ENCODE assay signal across 1 cellular context in the genomic region with DNA sequence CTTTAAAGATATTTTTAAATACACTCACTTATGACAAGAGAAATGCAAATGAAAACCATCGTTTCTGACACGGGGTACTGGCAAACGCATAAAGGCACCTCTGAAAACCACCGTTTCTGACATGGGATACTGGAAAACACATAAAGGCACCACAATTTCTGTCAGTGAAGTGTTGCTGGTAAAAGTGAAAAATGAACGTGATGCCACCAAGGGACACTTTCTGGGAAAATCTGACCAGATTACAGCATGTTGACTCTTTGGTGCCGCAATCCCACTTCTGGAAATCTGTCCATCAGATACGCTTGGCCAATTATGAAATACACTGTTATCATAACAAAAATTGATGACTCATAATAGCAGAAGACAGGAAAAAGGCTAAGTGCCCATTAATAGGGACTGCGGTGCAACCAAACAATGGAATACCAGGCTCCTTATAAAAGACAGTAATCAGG.
A peak's percentile ranks its signal among the peaks of the same experiment; 100 is the strongest.
TF ChIP-seq lines count a peak whose summit lies in the region.

No MANE protein-coding gene starts in this region.

TF ChIP-seq in A549, 52 proteins besides CTCF, POLR2A, EP300 and RAD21 (continued from another document):
- TF ChIP-seq, protein P1, sequence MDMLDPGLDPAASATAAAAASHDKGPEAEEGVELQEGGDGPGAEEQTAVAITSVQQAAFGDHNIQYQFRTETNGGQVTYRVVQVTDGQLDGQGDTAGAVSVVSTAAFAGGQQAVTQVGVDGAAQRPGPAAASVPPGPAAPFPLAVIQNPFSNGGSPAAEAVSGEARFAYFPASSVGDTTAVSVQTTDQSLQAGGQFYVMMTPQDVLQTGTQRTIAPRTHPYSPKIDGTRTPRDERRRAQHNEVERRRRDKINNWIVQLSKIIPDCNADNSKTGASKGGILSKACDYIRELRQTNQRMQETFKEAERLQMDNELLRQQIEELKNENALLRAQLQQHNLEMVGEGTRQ (IDR thresholded peaks at IDR 0.05), result no peak
- no peak for TF ChIP-seq NPAS2 (CRISPR knock-in tag; IDR thresholded peaks at IDR 0.05; ENCODE audit: borderline replicate concordance)
- TF ChIP-seq NR3C1 (IDR thresholded peaks at IDR 0.05), result no peak
- TF ChIP-seq, protein P2, sequence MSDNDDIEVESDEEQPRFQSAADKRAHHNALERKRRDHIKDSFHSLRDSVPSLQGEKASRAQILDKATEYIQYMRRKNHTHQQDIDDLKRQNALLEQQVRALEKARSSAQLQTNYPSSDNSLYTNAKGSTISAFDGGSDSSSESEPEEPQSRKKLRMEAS (IDR thresholded peaks at IDR 0.05), result no peak
- TF ChIP-seq TFCP2L1 (CRISPR knock-in tag; IDR thresholded peaks at IDR 0.05), result no peak
- TF ChIP-seq MAFK (IDR thresholded peaks at IDR 0.05; ENCODE audit: partially characterized antibody), result peak; percentile 74
- TF ChIP-seq JUN (IDR thresholded peaks at IDR 0.05), result no peak
- no peak for TF ChIP-seq SMC3 (IDR thresholded peaks at IDR 0.05)
- TF ChIP-seq, protein P3, sequence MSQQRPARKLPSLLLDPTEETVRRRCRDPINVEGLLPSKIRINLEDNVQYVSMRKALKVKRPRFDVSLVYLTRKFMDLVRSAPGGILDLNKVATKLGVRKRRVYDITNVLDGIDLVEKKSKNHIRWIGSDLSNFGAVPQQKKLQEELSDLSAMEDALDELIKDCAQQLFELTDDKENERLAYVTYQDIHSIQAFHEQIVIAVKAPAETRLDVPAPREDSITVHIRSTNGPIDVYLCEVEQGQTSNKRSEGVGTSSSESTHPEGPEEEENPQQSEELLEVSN (IDR thresholded peaks at IDR 0.05; ENCODE audit: borderline replicate concordance, low read depth), result no peak
- no peak for TF ChIP-seq HDAC2 (IDR thresholded peaks at IDR 0.05)
- TF ChIP-seq, protein P4, sequence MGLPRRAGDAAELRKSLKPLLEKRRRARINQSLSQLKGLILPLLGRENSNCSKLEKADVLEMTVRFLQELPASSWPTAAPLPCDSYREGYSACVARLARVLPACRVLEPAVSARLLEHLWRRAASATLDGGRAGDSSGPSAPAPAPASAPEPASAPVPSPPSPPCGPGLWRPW (IDR thresholded peaks at IDR 0.05), result 0 out of 2 replicates have a peak, but pooled peaks have one; percentile 27
- TF ChIP-seq, protein P5, sequence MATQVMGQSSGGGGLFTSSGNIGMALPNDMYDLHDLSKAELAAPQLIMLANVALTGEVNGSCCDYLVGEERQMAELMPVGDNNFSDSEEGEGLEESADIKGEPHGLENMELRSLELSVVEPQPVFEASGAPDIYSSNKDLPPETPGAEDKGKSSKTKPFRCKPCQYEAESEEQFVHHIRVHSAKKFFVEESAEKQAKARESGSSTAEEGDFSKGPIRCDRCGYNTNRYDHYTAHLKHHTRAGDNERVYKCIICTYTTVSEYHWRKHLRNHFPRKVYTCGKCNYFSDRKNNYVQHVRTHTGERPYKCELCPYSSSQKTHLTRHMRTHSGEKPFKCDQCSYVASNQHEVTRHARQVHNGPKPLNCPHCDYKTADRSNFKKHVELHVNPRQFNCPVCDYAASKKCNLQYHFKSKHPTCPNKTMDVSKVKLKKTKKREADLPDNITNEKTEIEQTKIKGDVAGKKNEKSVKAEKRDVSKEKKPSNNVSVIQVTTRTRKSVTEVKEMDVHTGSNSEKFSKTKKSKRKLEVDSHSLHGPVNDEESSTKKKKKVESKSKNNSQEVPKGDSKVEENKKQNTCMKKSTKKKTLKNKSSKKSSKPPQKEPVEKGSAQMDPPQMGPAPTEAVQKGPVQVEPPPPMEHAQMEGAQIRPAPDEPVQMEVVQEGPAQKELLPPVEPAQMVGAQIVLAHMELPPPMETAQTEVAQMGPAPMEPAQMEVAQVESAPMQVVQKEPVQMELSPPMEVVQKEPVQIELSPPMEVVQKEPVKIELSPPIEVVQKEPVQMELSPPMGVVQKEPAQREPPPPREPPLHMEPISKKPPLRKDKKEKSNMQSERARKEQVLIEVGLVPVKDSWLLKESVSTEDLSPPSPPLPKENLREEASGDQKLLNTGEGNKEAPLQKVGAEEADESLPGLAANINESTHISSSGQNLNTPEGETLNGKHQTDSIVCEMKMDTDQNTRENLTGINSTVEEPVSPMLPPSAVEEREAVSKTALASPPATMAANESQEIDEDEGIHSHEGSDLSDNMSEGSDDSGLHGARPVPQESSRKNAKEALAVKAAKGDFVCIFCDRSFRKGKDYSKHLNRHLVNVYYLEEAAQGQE (IDR thresholded peaks at IDR 0.05), result no peak
- no peak for TF ChIP-seq RCOR1 (IDR thresholded peaks at IDR 0.05; ENCODE audit: low read depth, low read length)
- TF ChIP-seq MAZ (IDR thresholded peaks at IDR 0.05; ENCODE audit: borderline replicate concordance, low read depth, low read length), result no peak
- TF ChIP-seq HOXB5 (CRISPR knock-in tag; IDR thresholded peaks at IDR 0.05), result no peak
- no peak for TF ChIP-seq GATA3 (IDR thresholded peaks at IDR 0.05; ENCODE audit: borderline replicate concordance)
- no peak for TF ChIP-seq ESRRA (IDR thresholded peaks at IDR 0.05; ENCODE audit: borderline replicate concordance, low read length)
- no peak for TF ChIP-seq CHD4 (IDR thresholded peaks at IDR 0.05; ENCODE audit: borderline replicate concordance)
- TF ChIP-seq TP53 (CRISPR knock-in tag; IDR thresholded peaks at IDR 0.05), result no peak
- no peak for TF ChIP-seq FOXS1 (CRISPR knock-in tag; IDR thresholded peaks at IDR 0.05)
- no peak for TF ChIP-seq CBX2 (IDR thresholded peaks at IDR 0.05; ENCODE audit: borderline replicate concordance, low read depth)
- TF ChIP-seq POLR2AphosphoS2 (conservative IDR thresholded peaks at IDR 0.05; ENCODE audit: low read length), result no peak
- no peak for TF ChIP-seq RNF2 (IDR thresholded peaks at IDR 0.05; ENCODE audit: borderline replicate concordance, low read depth)
- TF ChIP-seq KDM5A (IDR thresholded peaks at IDR 0.05), result no peak
- peak; percentile 58 to 59 for TF ChIP-seq CEBPB (IDR thresholded peaks at IDR 0.05)
- no peak for TF ChIP-seq NFE2L2 (conservative IDR thresholded peaks at IDR 0.05; ENCODE audit: low read length)
- no peak for TF ChIP-seq ZNF302 (CRISPR knock-in tag; IDR thresholded peaks at IDR 0.05)
TF ChIP-seq in A549: peak in this region for 5.
